ENCODE assay signal across 8 cellular contexts in the genomic region with DNA sequence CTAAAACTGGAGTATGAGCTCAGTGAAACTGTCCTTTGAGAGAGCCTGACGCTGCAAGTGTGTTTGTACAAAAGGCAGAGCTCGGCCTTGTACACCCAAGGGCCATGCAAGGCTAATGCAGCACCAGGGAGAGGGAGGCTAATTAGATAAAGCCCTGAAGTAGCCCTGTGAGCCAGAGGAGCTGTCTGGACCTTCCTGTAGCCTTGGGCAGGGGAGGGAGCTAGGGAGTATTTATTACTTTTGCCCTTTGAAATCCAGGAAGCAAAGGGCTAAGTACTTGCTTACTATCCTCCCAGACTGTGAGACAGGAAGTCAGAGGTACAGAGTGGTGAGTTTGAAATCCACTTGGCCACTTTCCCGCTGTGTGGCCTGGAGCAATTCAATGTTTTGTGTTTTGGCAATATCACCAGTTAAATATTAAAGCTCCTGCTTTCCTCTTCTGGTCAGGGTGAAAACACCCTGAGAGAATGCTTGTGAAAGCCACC. TPM values are rescaled to one million over a fixed set of nuclear protein-coding genes. Genes with fewer than 3 reads are reported as not detected.
A peak's percentile ranks its signal among the peaks of the same experiment; 100 is the strongest.
DNase-seq lines count a peak whose midpoint lies in the region; ATAC-seq, FAIRE-seq and TF ChIP-seq lines count a peak whose summit lies in the region.

No MANE protein-coding gene starts in this region.

- peak overlapping the region; percentile 55 for H3K27ac ChIP-seq in CD8-positive, alpha-beta T cell (ENCODE audit: low read depth, low read length)
- peak overlapping the region; percentile 98 for H3K27ac ChIP-seq in muscle layer of colon (ENCODE audit: low read depth, low read length)

- POLR2A ChIA-PET in CD8-positive, alpha-beta T cell (lab: Charles Lee), result interaction anchor here (0.6 to 5.5 kb wide), 6 partner anchors 10 to 338 kb away, joined by 3 to 86 read pairs (median 4); a partner anchor contains a TSS

- no peaks in the 10 kb centered on the region for H3K9me3 ChIP-seq in CD8-positive, alpha-beta T cell (ENCODE audit: low read length)
- no peaks in the 10 kb centered on the region for H3K9me3 ChIP-seq in muscle layer of colon (ENCODE audit: low read length)

- peak; percentile 10 for ATAC-seq in CD8-positive, alpha-beta T cell
- ATAC-seq in GM19328 (IDR thresholded peaks at IDR 0.05; ENCODE audit: unreplicated experiment) (peak; percentile 13), HG03378 (IDR thresholded peaks at IDR 0.05; ENCODE audit: unreplicated experiment) (peak; percentile 32)

- peak in 1 of 7 experiments; percentile 2 for DNase-seq in CD8-positive, alpha-beta T cell
- DNase-seq in SKM-1 treated with dmso at 0.1 percent for 144 hours (lab: John Stamatoyannopoulos, UW; ENCODE audit: unreplicated experiment) (peak; percentile 56), DMS79 treated with DMSO at 0.1 percent for 48 hours (lab: John Stamatoyannopoulos, UW) (no peak), SHP77 treated with DMSO at 0.1 percent for 48 hours (lab: John Stamatoyannopoulos, UW) (no peak)

- peak overlapping the region; percentile 29 for H3K4me3 ChIP-seq in CD8-positive, alpha-beta T cell (ENCODE audit: low read depth, low read length)
- H3K4me3 ChIP-seq in muscle layer of colon (ENCODE audit: low read depth in 1 of 2, low read length in 2 of 2), result peak overlapping the region in 1 of 2 donors; percentile 5

- H3K4me1 Mint-ChIP-seq in CD8-positive, alpha-beta T cell (ENCODE audit: low read depth), result peaks cover 30% of the 10 kb centered on the region

- CTCF ChIA-PET in CD8-positive, alpha-beta T cell (lab: Charles Lee), result interaction anchor here (0.7 to 1.2 kb wide), 2 partner anchors 8 to 11 kb away, joined by 3 read pairs; no protein-coding TSS in a partner anchor

- peak overlapping the region; percentile 98 for H3K27ac Mint-ChIP-seq in CD8-positive, alpha-beta T cell

- H3K27me3 Mint-ChIP-seq in CD8-positive, alpha-beta T cell (ENCODE audit: low read depth), result no peaks in the 10 kb centered on the region

- intact Hi-C loops in CD8-positive, alpha-beta T cell (cut with DNase I, micrococcal nuclease), result loop anchor here in 1 of 2 experiments (5.0 kb wide), 1 partner anchor 338 kb away; no protein-coding TSS in a partner anchor

- no peak for TF ChIP-seq CTCF in CD8-positive, alpha-beta T cell (IDR thresholded peaks at IDR 0.05)

- peak overlapping the region; percentile 53 for H3K9ac ChIP-seq in muscle layer of colon (ENCODE audit: low read length)

- H3K4me1 ChIP-seq in CD8-positive, alpha-beta T cell (ENCODE audit: insufficient read depth, low read length), result peaks cover 30% of the 10 kb centered on the region
- H3K4me1 ChIP-seq in muscle layer of colon (ENCODE audit: insufficient read depth, low read length), result peaks cover 22% of the 10 kb centered on the region

- H3K4me3 Mint-ChIP-seq in CD8-positive, alpha-beta T cell, result peak overlapping the region; percentile 67

- no peaks in the 10 kb centered on the region for H3K36me3 Mint-ChIP-seq in CD8-positive, alpha-beta T cell

- H3K27me3 ChIP-seq in CD8-positive, alpha-beta T cell (ENCODE audit: insufficient read depth, low read length), result no peaks in the 10 kb centered on the region
- no peaks in the 10 kb centered on the region for H3K27me3 ChIP-seq in muscle layer of colon (ENCODE audit: control insufficient read depth in 1 of 2, insufficient read depth in 2 of 2, low read length in 2 of 2)

- H3K36me3 ChIP-seq in CD8-positive, alpha-beta T cell (ENCODE audit: insufficient read depth, low read length), result no peaks in the 10 kb centered on the region
- H3K36me3 ChIP-seq in muscle layer of colon (ENCODE audit: insufficient read depth, low read length), result no peaks in the 10 kb centered on the region

- FAIRE-seq in endometrium (lab: Jason Lieb, UNC), result peak; percentile 65

- H3K9me3 Mint-ChIP-seq in CD8-positive, alpha-beta T cell, result no peaks in the 10 kb centered on the region

RNA-seq across cellular contexts. Expression of a gene that starts 10.2 kb away (rescaled TPM):
- total RNA-seq in CD8-positive, alpha-beta T cell, result 100 to 1,000 TPM; 356 to 366 TPM

RNA-seq across cellular contexts. Expression of a gene that starts 27.9 kb away (rescaled TPM):
- not detected for total RNA-seq in CD8-positive, alpha-beta T cell
